In the genomic region with DNA sequence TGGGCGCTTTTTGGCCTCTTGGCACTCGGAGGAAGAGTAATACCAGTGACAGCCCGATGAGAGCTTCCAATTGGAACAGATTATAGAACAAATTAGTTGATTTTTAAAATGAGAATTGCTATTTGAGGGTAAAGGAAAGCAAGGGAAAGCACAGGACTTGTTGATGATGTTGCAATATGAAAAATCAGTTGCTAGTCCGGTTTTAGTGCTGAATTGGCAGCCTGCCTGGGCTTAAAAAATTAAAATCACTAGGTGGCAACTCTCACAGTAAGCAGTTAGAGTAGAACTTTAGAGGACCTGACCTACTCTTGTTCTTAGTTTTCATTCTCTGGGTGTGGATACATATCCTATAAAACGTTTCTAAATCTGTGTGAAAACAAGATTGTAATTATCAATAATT, we compare ENCODE assay signal across 10 cellular contexts. TPM values are rescaled to one million over a fixed set of nuclear protein-coding genes. Genes with fewer than 3 reads are reported as not detected.
DNase-seq lines count a peak whose midpoint lies in the region; ATAC-seq and TF ChIP-seq lines count a peak whose summit lies in the region.
"Had no signal": no experiment of that assay in that cellular context is flagged by ENCODE, and none has a peak within 500 bp of the region (broad histone marks: within the 10 kb centered on the region; RNA-seq: fewer than 3 reads in every experiment).

No MANE protein-coding gene starts in this region.

- H2BK120ac ChIP-seq in mesenchymal stem cell (ENCODE audit: low read depth, low read length): no peak overlapping the region

- no peak overlapping the region for H2BK5ac ChIP-seq in mesenchymal stem cell (ENCODE audit: low read depth, low read length, poor library complexity, severe bottlenecking)

- H2BK15ac ChIP-seq in mesenchymal stem cell (ENCODE audit: low read depth, poor library complexity, severe bottlenecking): no peak overlapping the region

- TF ChIP-seq POLR2A in vagina (IDR thresholded peaks at IDR 0.05): no peak

- peak overlapping the region; percentile 87 for H3K4me3 Mint-ChIP-seq in stimulated activated naive CD8-positive, alpha-beta T cell treated with anti-CD3 and anti-CD28 coated beads, Interleukin-15, Interleukin-2, amounts not matched to agents 100 ng/mL and 50 ng/mL, for 24 hours
- H3K4me3 Mint-ChIP-seq in MCF 10A (ENCODE audit: unreplicated experiment): peak overlapping the region; percentile 77

- peak overlapping the region; percentile 92 for H3K9ac ChIP-seq in mesenchymal stem cell (ENCODE audit: low read length)

- peaks cover 10 to 42% of the 10 kb centered on the region in 2 experiments for H3K36me3 ChIP-seq in mesenchymal stem cell (ENCODE audit: control insufficient read depth in 1 of 2, insufficient read depth in 2 of 2, low read depth in 1 of 2, low read length in 2 of 2)
- H3K36me3 ChIP-seq in vagina: peaks cover 0 to 17% of the 10 kb centered on the region in 2 donors

- no peak overlapping the region for H3K14ac ChIP-seq in mesenchymal stem cell (ENCODE audit: low read length in 2 of 2)

- H3K18ac ChIP-seq in mesenchymal stem cell (ENCODE audit: low read depth in 1 of 2, low read length in 2 of 2): no peak overlapping the region

- H3K4ac ChIP-seq in mesenchymal stem cell (ENCODE audit: low read depth in 1 of 2, low read length in 2 of 2): no peak overlapping the region

- no peak overlapping the region for H2AFZ ChIP-seq in mesenchymal stem cell (ENCODE audit: low read depth, low read length)

- H3K9me3 ChIP-seq in mesenchymal stem cell (ENCODE audit: control insufficient read depth, low read length): no peaks in the 10 kb centered on the region
- H3K9me3 ChIP-seq in vagina: no peaks in the 10 kb centered on the region
- H3K9me3 ChIP-seq: psoas muscle had no signal

- H3K27me3 Mint-ChIP-seq in stimulated activated naive CD8-positive, alpha-beta T cell treated with anti-CD3 and anti-CD28 coated beads, Interleukin-15, Interleukin-2, amounts not matched to agents 100 ng/mL and 50 ng/mL, for 24 hours: no peaks in the 10 kb centered on the region
- no peaks in the 10 kb centered on the region for H3K27me3 Mint-ChIP-seq in MCF 10A (ENCODE audit: insufficient read depth, unreplicated experiment)

- POLR2A ChIA-PET in MCF 10A (lab: Yijun Ruan, JAX): interaction anchor here (0.7 to 2.2 kb wide), 7 partner anchors 18 to 69 kb away, joined by 3 to 19 read pairs (median 6); partner anchors contain the start of genes ATXN7 and THOC7

- peaks cover 76% of the 10 kb centered on the region for H3K4me1 Mint-ChIP-seq in stimulated activated naive CD8-positive, alpha-beta T cell treated with anti-CD3 and anti-CD28 coated beads, Interleukin-15, Interleukin-2, amounts not matched to agents 100 ng/mL and 50 ng/mL, for 24 hours (ENCODE audit: low read depth)
- H3K4me1 Mint-ChIP-seq in MCF 10A (ENCODE audit: insufficient read depth, unreplicated experiment): peaks cover 12% of the 10 kb centered on the region

- no peak for TF ChIP-seq CTCF in MCF 10A (IDR thresholded peaks at IDR 0.05; ENCODE audit: unreplicated experiment)
- TF ChIP-seq CTCF in vagina (IDR thresholded peaks at IDR 0.05): no peak

- intact Hi-C loops in MCF 10A (cut with micrococcal nuclease): loop anchor here (1.0 to 5.0 kb wide), 3 partner anchors 48 to 567 kb away; no protein-coding TSS in a partner anchor
- intact Hi-C loops in vagina (cut with DNase I): loop anchor here (10.0 kb wide), 1 partner anchor 70 kb away; no protein-coding TSS in a partner anchor

- no peaks in the 10 kb centered on the region for H3K9me3 Mint-ChIP-seq in stimulated activated naive CD8-positive, alpha-beta T cell treated with anti-CD3 and anti-CD28 coated beads, Interleukin-15, Interleukin-2, amounts not matched to agents 100 ng/mL and 50 ng/mL, for 24 hours
- H3K9me3 Mint-ChIP-seq in MCF 10A (ENCODE audit: unreplicated experiment): no peaks in the 10 kb centered on the region

- H2BK12ac ChIP-seq in mesenchymal stem cell (ENCODE audit: low read length in 2 of 2): no peak overlapping the region

- no peak overlapping the region for H3K27ac Mint-ChIP-seq in stimulated activated naive CD8-positive, alpha-beta T cell treated with anti-CD3 and anti-CD28 coated beads, Interleukin-15, Interleukin-2, amounts not matched to agents 100 ng/mL and 50 ng/mL, for 24 hours
- peak overlapping the region; percentile 91 for H3K27ac Mint-ChIP-seq in MCF 10A (ENCODE audit: low read depth, unreplicated experiment)

- H3K23ac ChIP-seq in mesenchymal stem cell (ENCODE audit: low read length in 2 of 2): no peak overlapping the region

- no peak overlapping the region for H3K4me2 ChIP-seq in mesenchymal stem cell (ENCODE audit: low read length, poor library complexity, severe bottlenecking)

- H3K27ac ChIP-seq in mesenchymal stem cell (ENCODE audit: low read length, poor library complexity, severe bottlenecking) (no peak overlapping the region), vagina (peak overlapping the region; percentile 95)

- no peaks in the 10 kb centered on the region for H3K27me3 ChIP-seq in mesenchymal stem cell (ENCODE audit: control insufficient read depth in 1 of 2, insufficient read depth in 1 of 2, low read length in 2 of 2)
- H3K27me3 ChIP-seq in vagina: no peaks in the 10 kb centered on the region
- H3K27me3 ChIP-seq: dorsolateral prefrontal cortex had no signal

- H4K91ac ChIP-seq in mesenchymal stem cell (ENCODE audit: low read length): no peak overlapping the region

- 94% methylated on average over 5 of the region's 5 CpGs for WGBS in mesenchymal stem cell

- H3K4me3 ChIP-seq in mesenchymal stem cell (ENCODE audit: insufficient read depth in 1 of 2, low read depth in 1 of 2, low read length in 2 of 2) (no peak overlapping the region), vagina (no peak overlapping the region)

- H2AK5ac ChIP-seq in mesenchymal stem cell (ENCODE audit: low read length, severe bottlenecking): no peak overlapping the region

- peaks cover 48% of the 10 kb centered on the region for H3K36me3 Mint-ChIP-seq in stimulated activated naive CD8-positive, alpha-beta T cell treated with anti-CD3 and anti-CD28 coated beads, Interleukin-15, Interleukin-2, amounts not matched to agents 100 ng/mL and 50 ng/mL, for 24 hours (ENCODE audit: low read depth)
- peaks cover 34% of the 10 kb centered on the region for H3K36me3 Mint-ChIP-seq in MCF 10A (ENCODE audit: insufficient read depth, unreplicated experiment)

- H3K4me1 ChIP-seq in mesenchymal stem cell (ENCODE audit: control insufficient read depth, insufficient read depth, low read depth, low read length): peaks cover 6% of the 10 kb centered on the region
- H3K4me1 ChIP-seq in vagina: peaks cover 38% of the 10 kb centered on the region

- ATAC-seq in stimulated activated naive CD8-positive, alpha-beta T cell treated with anti-CD3 and anti-CD28 coated beads, Interleukin-15, Interleukin-2, amounts not matched to agents 100 U/mL and 50 U/mL, for 24 hours: no peak
- ATAC-seq in HG02588 (IDR thresholded peaks at IDR 0.05; ENCODE audit: unreplicated experiment): no peak
- ATAC-seq: psoas muscle had no signal

- no peak for DNase-seq in stimulated activated naive CD8-positive, alpha-beta T cell treated with anti-CD3 and anti-CD28 coated beads, Interleukin-15, Interleukin-2, amounts not matched to agents 100 U/mL and 50 U/mL, for 24 hours
- DNase-seq in MCF 10A (ENCODE audit: unreplicated experiment) (peak; percentile 56), mesenchymal stem cell (peak; percentile 37), vagina (ENCODE audit: extremely low spot score in 2 of 2) (no peak), D341Med (ENCODE audit: low spot score) (no peak), retina (no peak)
- DNase-seq: dorsolateral prefrontal cortex, psoas muscle had no signal

- no TSS peak for BruUV-seq in MCF 10A (replicated peaks; lab: Mats Ljungman, UMichigan)

- H4K8ac ChIP-seq in mesenchymal stem cell (ENCODE audit: low read length): no peak overlapping the region

- CTCF ChIA-PET in MCF 10A (lab: Yijun Ruan, JAX): interaction anchor here (0.6 to 1.3 kb wide), 3 partner anchors 77 to 564 kb away, joined by 3 to 6 read pairs (median 4); no protein-coding TSS in a partner anchor

- H3K79me1 ChIP-seq in mesenchymal stem cell (replicated peaks; ENCODE audit: low read length, poor library complexity, severe bottlenecking): peaks cover 25% of the 10 kb centered on the region

RNA-seq across cellular contexts. Expression of gene SCAANT1, which starts 2.1 kb away (rescaled TPM):
- total RNA-seq in MCF 10A (2022) (not detected in 2 replicates), vagina (not detected)
- 0.88 TPM for polyA plus RNA-seq in mesenchymal stem cell (2013, experiment 1 of 2)
- 0.63 TPM for polyA plus RNA-seq in mesenchymal stem cell (2013, experiment 2 of 2)
- total RNA-seq: psoas muscle had no signal
- polyA plus RNA-seq: psoas muscle had no signal

RNA-seq across cellular contexts. Expression of gene ATXN7, which starts 50.6 kb away (rescaled TPM):
- total RNA-seq in MCF 10A (2022) (29.2 and 36.7 TPM in 2 replicates), vagina (43.2 TPM)
- 9.5 TPM for polyA plus RNA-seq in mesenchymal stem cell (2013, experiment 1 of 2)
- 8.8 TPM for polyA plus RNA-seq in mesenchymal stem cell (2013, experiment 2 of 2)

RNA-seq across cellular contexts. Expression of gene THOC7, which starts 50.7 kb away (rescaled TPM):
- 117 and 123 TPM in 2 replicates for total RNA-seq in MCF 10A (2022)
- 59.6 TPM for polyA plus RNA-seq in mesenchymal stem cell (2013, experiment 1 of 2)
- 61.7 TPM for polyA plus RNA-seq in mesenchymal stem cell (2013, experiment 2 of 2)
- 54.8 TPM for total RNA-seq in vagina

Comparison
In these comparisons a context has a peak if more than half of its experiments do, and no peak if none do; other contexts are left out.
1. DNase-seq: peak in MCF 10A (single experiment) and mesenchymal stem cell (single experiment); none in stimulated activated naive CD8-positive, alpha-beta T cell treated with anti-CD3 and anti-CD28 coated beads, Interleukin-15, Interleukin-2, amounts not matched to agents 100 U/mL and 50 U/mL, for 24 hours (single experiment), vagina (0 of 2), D341Med (single experiment) and retina (single experiment).